ENCODE assay signal across 20 cellular contexts in the genomic region with DNA sequence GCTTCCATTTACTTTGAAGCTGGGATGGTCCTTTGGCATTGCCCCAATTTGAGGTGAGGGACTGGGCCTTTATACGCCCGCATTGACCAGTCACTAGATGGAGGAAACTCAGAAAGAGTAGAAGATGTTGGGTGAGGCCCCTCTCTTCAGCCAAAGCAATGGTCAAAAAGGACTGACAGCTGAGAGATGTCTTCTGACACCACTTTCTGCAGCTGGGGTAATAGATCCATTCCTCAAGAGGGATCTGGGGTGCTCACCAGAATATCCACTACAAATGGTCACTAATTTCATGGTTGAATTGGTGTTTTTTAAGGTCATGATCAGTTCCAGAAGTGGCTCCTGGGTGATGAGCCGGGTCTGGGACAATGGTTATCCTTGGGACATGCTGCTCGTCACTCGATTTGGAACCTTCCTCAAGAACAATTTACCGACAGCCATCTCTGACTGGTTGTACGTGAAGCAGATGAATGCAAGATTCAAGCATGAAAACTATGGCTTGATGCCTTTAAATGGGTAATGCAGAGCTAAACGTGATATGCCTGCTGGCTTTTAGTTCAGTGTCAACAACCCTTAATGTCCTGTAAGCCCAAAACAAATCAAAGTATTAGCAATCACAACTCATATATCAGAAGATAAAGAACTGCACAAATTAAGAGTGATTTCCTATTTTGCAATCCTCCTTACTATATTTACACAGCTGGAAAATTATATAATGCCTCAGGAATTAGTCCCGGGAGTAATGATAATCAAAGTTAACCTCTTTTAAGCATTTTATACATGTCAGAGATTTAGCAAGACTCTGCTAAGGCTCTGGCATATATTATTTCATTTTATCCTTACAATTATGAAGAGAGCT. TPM values are rescaled to one million over a fixed set of nuclear protein-coding genes. Genes with fewer than 3 reads are reported as not detected.
DNase-seq lines count a peak whose midpoint lies in the region; ATAC-seq and TF ChIP-seq lines count a peak whose summit lies in the region.
"Had no signal": no experiment of that assay in that cellular context is flagged by ENCODE, and none has a peak within 500 bp of the region (broad histone marks: within the 10 kb centered on the region; RNA-seq: fewer than 3 reads in every experiment).

No MANE protein-coding gene starts in this region.

- TF ChIP-seq POLR2A in transverse colon (IDR thresholded peaks at IDR 0.05): no peak
- no peak for TF ChIP-seq POLR2A in body of pancreas (IDR thresholded peaks at IDR 0.05)

- H3K9me3 ChIP-seq in heart right ventricle (no peaks in the 10 kb centered on the region), stomach smooth muscle (ENCODE audit: control insufficient read depth in 2 of 2, low read length in 2 of 2) (no peaks in the 10 kb centered on the region), transverse colon (no peaks in the 10 kb centered on the region), body of pancreas (no peaks in the 10 kb centered on the region)
- H3K9me3 ChIP-seq: vagina had no signal

- 62 to 63% methylated on average over 9 of the region's 9 CpGs for WGBS in heart right ventricle, 2 donors
- WGBS in transverse colon (ENCODE audit: low coverage in 1 of 2), 2 donors: 48 to 71% methylated on average over 2 to 9 of the region's 9 CpGs
- WGBS in body of pancreas, 2 donors: 57 to 64% methylated on average over 9 of the region's 9 CpGs

- TF ChIP-seq EP300 in transverse colon (IDR thresholded peaks at IDR 0.05; ENCODE audit: low read depth): no peak

- in situ Hi-C loops in transverse colon (cut with MboI; ENCODE audit: low pct_ligation_motif_present in 1 of 4, low pct_unique_long_range_greater_than_20kb in 1 of 4, low sequenced_read_pairs in 3 of 4): no loop called here

- H3K36me3 ChIP-seq in heart right ventricle (no peaks in the 10 kb centered on the region), stomach smooth muscle (ENCODE audit: control insufficient read depth in 2 of 2, insufficient read depth in 2 of 2, low read length in 2 of 2) (no peaks in the 10 kb centered on the region), transverse colon (no peaks in the 10 kb centered on the region), body of pancreas (replicated peaks in 1 of 2; ENCODE audit: insufficient read depth in 1 of 2, low read depth in 2 of 2) (no peaks in the 10 kb centered on the region)
- H3K36me3 ChIP-seq: vagina had no signal

- H3K4me3 ChIP-seq in cardiac fibroblast (replicated peaks in 1 of 2; ENCODE audit: low read depth in 2 of 2, low read length in 2 of 2) (no peak overlapping the region), heart right ventricle (no peak overlapping the region), stomach smooth muscle (ENCODE audit: low read length in 2 of 2) (no peak overlapping the region), transverse colon (no peak overlapping the region), body of pancreas (no peak overlapping the region)
- H3K4me3 ChIP-seq: vagina had no signal

- TF ChIP-seq CTCF in cardiac fibroblast (IDR thresholded peaks at IDR 0.05; ENCODE audit: low read depth, low read length) (no peak), heart right ventricle (IDR thresholded peaks at IDR 0.05) (no peak), transverse colon (IDR thresholded peaks at IDR 0.05) (no peak), body of pancreas (IDR thresholded peaks at IDR 0.05) (no peak)

- DNase-seq in GM03348 (ENCODE audit: low spot score) (peak; percentile 4), cardiac fibroblast (ENCODE audit: low read depth in 2 of 2) (peak; percentile 75 to 76), heart right ventricle (no peak), transverse colon (no peak), cerebellar cortex (ENCODE audit: low spot score) (no peak), SW 1271 (lab: John Stamatoyannopoulos, UW) (no peak), body of pancreas (no peak)
- DNase-seq: activated CD8-positive, alpha-beta T cell treated with anti-CD3 and anti-CD28 coated beads for 36 hours; activated T-cell treated with anti-CD3 and anti-CD28 coated beads, Interleukin-2, amount 50 U/mL, for 4 hours; COR-L47; mammary epithelial cell; natural killer cell; NCI-H1417 treated with DMSO at 0.1 percent for 48 hours; NCI-H2171 treated with DMSO at 0.1 percent for 48 hours; posterior cingulate gyrus; stimulated activated CD4-positive, alpha-beta T cell treated with anti-CD3 and anti-CD28 coated beads, Interleukin-15, amount 100 ng/mL, for 24 hours; stimulated activated naive CD4-positive, alpha-beta T cell had no signal

- ATAC-seq in heart right ventricle (peak in 7 of 8 donors; percentile 42 to 69 (median 62)), body of pancreas (no peak)
- ATAC-seq: activated CD8-positive, alpha-beta T cell treated with anti-CD3 and anti-CD28 coated beads for 36 hours; activated T-cell treated with anti-CD3 and anti-CD28 coated beads, Interleukin-2, amount 50 U/mL, for 4 hours; natural killer cell; WTC11 had no signal

- intact Hi-C loops in heart right ventricle (cut with DNase I): no loop called here
- intact Hi-C loops in transverse colon (cut with DNase I; ENCODE audit: low total_unique reads): no loop called here
- intact Hi-C loops in body of pancreas (cut with DNase I): no loop called here

- no peak overlapping the region for H3K9ac ChIP-seq in stomach smooth muscle (ENCODE audit: low read length in 2 of 2)

- no peaks in the 10 kb centered on the region for H3K27me3 ChIP-seq in heart right ventricle
- H3K27me3 ChIP-seq in stomach smooth muscle (ENCODE audit: control insufficient read depth in 1 of 2, insufficient read depth in 2 of 2, low read length in 2 of 2): no peaks in the 10 kb centered on the region
- H3K27me3 ChIP-seq in transverse colon: no peaks in the 10 kb centered on the region
- H3K27me3 ChIP-seq in body of pancreas: no peaks in the 10 kb centered on the region
- H3K27me3 ChIP-seq: vagina had no signal

- H3K4me1 ChIP-seq in heart right ventricle (peaks cover 0 to 48% (median 5%) of the 10 kb centered on the region in 9 donors), stomach smooth muscle (ENCODE audit: control insufficient read depth, insufficient read depth, low read length) (no peaks in the 10 kb centered on the region), transverse colon (no peaks in the 10 kb centered on the region), body of pancreas (no peaks in the 10 kb centered on the region)
- H3K4me1 ChIP-seq: vagina had no signal

- H3K27ac ChIP-seq in heart right ventricle (peak overlapping the region; percentile 21 to 72 (median 57)), stomach smooth muscle (ENCODE audit: low read length) (peak overlapping the region; percentile 12), transverse colon (no peak overlapping the region), body of pancreas (no peak overlapping the region)
- H3K27ac ChIP-seq: vagina had no signal

RNA-seq across cellular contexts. Expression of gene FMO3, which starts 20.0 kb away (rescaled TPM):
- total RNA-seq in heart right ventricle (1 to 10 TPM in 5 of 10 donors, under 1 TPM in 5; 0.51 to 2.1 (median 1.1) TPM), transverse colon (1 to 10 TPM in 2 of 4 donors, under 1 TPM in 1, not detected in 1; 0.55 to 1.9 (median 1.7) TPM), body of pancreas (1 to 10 TPM; 2.6 to 8.8 TPM)
- polyA plus RNA-seq in heart right ventricle: 1 to 10 TPM in 1 of 2 donors, under 1 TPM in 1; 0.83 to 1.4 TPM
- total RNA-seq: activated CD8-positive, alpha-beta T cell treated with anti-CD3 and anti-CD28 coated beads for 36 hours; activated T-cell treated with anti-CD3 and anti-CD28 coated beads, Interleukin-2, amount 50 U/mL, for 4 hours; mammary epithelial cell; natural killer cell; WTC11 had no signal
- polyA plus RNA-seq: mammary epithelial cell had no signal

Comparison
In these comparisons a context has a peak if more than half of its experiments do, and no peak if none do; other contexts are left out.
1. DNase-seq: peak in GM03348 (single experiment) and cardiac fibroblast (2 of 2); none in heart right ventricle (0 of 2), transverse colon (single experiment), cerebellar cortex (single experiment), SW 1271 (0 of 2) and body of pancreas (0 of 4).
2. H3K27ac ChIP-seq: peak in heart right ventricle (10 of 10) and stomach smooth muscle (single experiment); none in transverse colon (0 of 4) and body of pancreas (0 of 4).